Comparison of ENCODE assay signal across 1 cellular context in genomic region chr19:39847525-39847924, GRCh38.
TF ChIP-seq lines count a peak whose summit lies in the region.

No MANE protein-coding gene starts in this region.

TF ChIP-seq in K562, 482 proteins besides CTCF, POLR2A, EP300 and RAD21 (continued from another document):
- TF ChIP-seq, protein P1, sequence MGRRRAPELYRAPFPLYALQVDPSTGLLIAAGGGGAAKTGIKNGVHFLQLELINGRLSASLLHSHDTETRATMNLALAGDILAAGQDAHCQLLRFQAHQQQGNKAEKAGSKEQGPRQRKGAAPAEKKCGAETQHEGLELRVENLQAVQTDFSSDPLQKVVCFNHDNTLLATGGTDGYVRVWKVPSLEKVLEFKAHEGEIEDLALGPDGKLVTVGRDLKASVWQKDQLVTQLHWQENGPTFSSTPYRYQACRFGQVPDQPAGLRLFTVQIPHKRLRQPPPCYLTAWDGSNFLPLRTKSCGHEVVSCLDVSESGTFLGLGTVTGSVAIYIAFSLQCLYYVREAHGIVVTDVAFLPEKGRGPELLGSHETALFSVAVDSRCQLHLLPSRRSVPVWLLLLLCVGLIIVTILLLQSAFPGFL (CRISPR knock-in tag; IDR thresholded peaks at IDR 0.05), result no peak
- no peak for TF ChIP-seq ZNF324 (CRISPR knock-in tag; IDR thresholded peaks at IDR 0.05)
- TF ChIP-seq ZNF512 (tag; IDR thresholded peaks at IDR 0.05), result no peak
- TF ChIP-seq JUNB (CRISPR knock-in tag; conservative IDR thresholded peaks at IDR 0.05), result no peak
- no peak for TF ChIP-seq ZNF449 (CRISPR knock-in tag; IDR thresholded peaks at IDR 0.05)
- TF ChIP-seq, protein P2, sequence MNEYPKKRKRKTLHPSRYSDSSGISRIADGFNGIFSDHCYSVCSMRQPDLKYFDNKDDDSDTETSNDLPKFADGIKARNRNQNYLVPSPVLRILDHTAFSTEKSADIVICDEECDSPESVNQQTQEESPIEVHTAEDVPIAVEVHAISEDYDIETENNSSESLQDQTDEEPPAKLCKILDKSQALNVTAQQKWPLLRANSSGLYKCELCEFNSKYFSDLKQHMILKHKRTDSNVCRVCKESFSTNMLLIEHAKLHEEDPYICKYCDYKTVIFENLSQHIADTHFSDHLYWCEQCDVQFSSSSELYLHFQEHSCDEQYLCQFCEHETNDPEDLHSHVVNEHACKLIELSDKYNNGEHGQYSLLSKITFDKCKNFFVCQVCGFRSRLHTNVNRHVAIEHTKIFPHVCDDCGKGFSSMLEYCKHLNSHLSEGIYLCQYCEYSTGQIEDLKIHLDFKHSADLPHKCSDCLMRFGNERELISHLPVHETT (CRISPR knock-in tag; conservative IDR thresholded peaks at IDR 0.05 in 1 of 2, IDR thresholded peaks at IDR 0.05 in 1 of 2), result no peak
- TF ChIP-seq GTF2B (IDR thresholded peaks at IDR 0.05; ENCODE audit: extremely low read depth, insufficient read length), result no peak
- TF ChIP-seq, protein P3, sequence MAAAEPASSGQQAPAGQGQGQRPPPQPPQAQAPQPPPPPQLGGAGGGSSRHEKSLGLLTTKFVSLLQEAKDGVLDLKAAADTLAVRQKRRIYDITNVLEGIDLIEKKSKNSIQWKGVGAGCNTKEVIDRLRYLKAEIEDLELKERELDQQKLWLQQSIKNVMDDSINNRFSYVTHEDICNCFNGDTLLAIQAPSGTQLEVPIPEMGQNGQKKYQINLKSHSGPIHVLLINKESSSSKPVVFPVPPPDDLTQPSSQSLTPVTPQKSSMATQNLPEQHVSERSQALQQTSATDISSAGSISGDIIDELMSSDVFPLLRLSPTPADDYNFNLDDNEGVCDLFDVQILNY (CRISPR knock-in tag; IDR thresholded peaks at IDR 0.05), result no peak
- TF ChIP-seq SRSF9 (IDR thresholded peaks at IDR 0.05; ENCODE audit: borderline replicate concordance, low read depth, low read length), result no peak
